ENCODE assay signal across 20 cellular contexts in the genomic region with DNA sequence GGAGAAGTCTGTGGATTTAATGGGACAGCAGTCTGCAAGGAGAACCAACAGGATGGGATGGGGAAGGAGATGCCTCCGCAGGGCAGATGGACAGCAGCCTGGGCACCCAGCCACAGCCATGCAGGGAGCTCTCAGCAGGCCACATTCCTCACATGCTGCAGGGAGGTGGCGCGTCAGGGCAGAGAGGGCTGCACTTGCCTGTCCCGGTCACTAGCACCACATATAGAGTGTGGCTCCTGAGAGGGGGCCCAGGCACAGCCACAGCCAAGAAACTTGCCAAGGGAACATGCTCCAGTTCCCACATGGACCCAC.
A peak's percentile ranks its signal among the peaks of the same experiment; 100 is the strongest.
DNase-seq lines count a peak whose midpoint lies in the region; ATAC-seq and TF ChIP-seq lines count a peak whose summit lies in the region.
"Had no signal": no experiment of that assay in that cellular context is flagged by ENCODE, and none has a peak within 500 bp of the region (broad histone marks: within the 10 kb centered on the region; RNA-seq: fewer than 3 reads in every experiment).

No MANE protein-coding gene starts in this region.

- no peaks in the 10 kb centered on the region for H3K36me3 ChIP-seq in neuronal stem cell (replicated peaks in 1 of 2; ENCODE audit: control insufficient read depth in 2 of 2, insufficient read depth in 2 of 2, low read length in 2 of 2)
- H3K36me3 ChIP-seq: esophagus muscularis mucosa, neutrophil, tibial artery had no signal

- peaks cover 7 to 8% of the 10 kb centered on the region in 2 donors for H3K4me1 ChIP-seq in neuronal stem cell (ENCODE audit: control insufficient read depth in 2 of 2, insufficient read depth in 1 of 2, low read depth in 1 of 2, low read length in 2 of 2)

- H3K79me1 ChIP-seq in neuronal stem cell (ENCODE audit: low read depth, low read length): no peaks in the 10 kb centered on the region

- H2AK5ac ChIP-seq in neuronal stem cell (ENCODE audit: low read depth, low read length): peak overlapping the region; percentile 72

- H3K4me2 ChIP-seq in neuronal stem cell (ENCODE audit: insufficient read depth, low read length, poor library complexity, severe bottlenecking): no peak overlapping the region
- H3K4me2 ChIP-seq: hepatocyte had no signal

- H2BK12ac ChIP-seq in neuronal stem cell (ENCODE audit: low read length): no peak overlapping the region

- H2BK120ac ChIP-seq in neuronal stem cell (ENCODE audit: low read depth, low read length): no peak overlapping the region

- no peak for TF ChIP-seq CTCF in choroid plexus epithelial cell (conservative IDR thresholded peaks at IDR 0.05; ENCODE audit: low read depth, low read length)

- no peak overlapping the region for H4K91ac ChIP-seq in neuronal stem cell (ENCODE audit: low read depth, low read length, poor library complexity)

- H3K4me3 ChIP-seq in choroid plexus epithelial cell (ENCODE audit: low read depth, low read length): no peak overlapping the region
- H3K4me3 ChIP-seq in neuronal stem cell (ENCODE audit: low read length in 2 of 2): no peak overlapping the region
- H3K4me3 ChIP-seq: dorsolateral prefrontal cortex, esophagus muscularis mucosa, hepatocyte, tibial artery had no signal

- no peak for ATAC-seq in GM21786 (IDR thresholded peaks at IDR 0.05; ENCODE audit: unreplicated experiment)
- ATAC-seq in GM18868 (IDR thresholded peaks at IDR 0.05; ENCODE audit: unreplicated experiment): no peak

- WGBS in neuronal stem cell (ENCODE audit: extremely low coverage in 2 of 2, insufficient read length in 2 of 2, insufficient replicate concordance in 1 of 2), 2 donors: no CpG with 5 or more reads among the region's 4 CpGs

- no peak overlapping the region for H3K9ac ChIP-seq in neuronal stem cell (ENCODE audit: low read depth, low read length, poor library complexity)

- no peaks in the 10 kb centered on the region for H3K9me3 ChIP-seq in neuronal stem cell (replicated peaks in 1 of 2; ENCODE audit: control insufficient read depth in 2 of 2, insufficient read depth in 1 of 2, low read depth in 1 of 2, low read length in 2 of 2)
- H3K9me3 ChIP-seq: esophagus muscularis mucosa, neutrophil, tibial artery had no signal

- H3K18ac ChIP-seq in neuronal stem cell (ENCODE audit: low read length): peak overlapping the region; percentile 68

- peak overlapping the region; percentile 59 for H3K14ac ChIP-seq in neuronal stem cell (ENCODE audit: low read length)

- H3K23ac ChIP-seq in neuronal stem cell (ENCODE audit: low read depth, low read length, poor library complexity): no peak overlapping the region

- no peak overlapping the region for H3K4ac ChIP-seq in neuronal stem cell (ENCODE audit: low read length)

- peak; percentile 86 for TF ChIP-seq EP300 in Ishikawa (IDR thresholded peaks at IDR 0.05; ENCODE audit: borderline replicate concordance)

- peaks cover 0 to 18% (median 4%) of the 10 kb centered on the region in 3 experiments for H3K27me3 ChIP-seq in neuronal stem cell (ENCODE audit: control insufficient read depth in 3 of 3, insufficient read depth in 3 of 3, low read depth in 1 of 3, low read length in 3 of 3)
- H3K27me3 ChIP-seq: dorsolateral prefrontal cortex, esophagus muscularis mucosa, hepatocyte, neutrophil, tibial artery had no signal

- H2BK5ac ChIP-seq in neuronal stem cell (ENCODE audit: low read length): no peak overlapping the region

- DNase-seq in EL (peak; percentile 30), choroid plexus epithelial cell (ENCODE audit: low read depth) (peak; percentile 40), neuronal stem cell (ENCODE audit: low spot score) (no peak), NCI-H526 treated with DMSO at 0.1 percent for 48 hours (lab: John Stamatoyannopoulos, UW) (no peak), RPMI8226 (no peak)
- DNase-seq: activated CD4-positive, CD25-positive, alpha-beta regulatory T cell; activated gamma-delta T cell; aorta; DMS153; kidney glomerular epithelial cell; NCI-H1048; T-helper 17 cell; tibial artery had no signal

- TF ChIP-seq RAD21 in Ishikawa (IDR thresholded peaks at IDR 0.05; ENCODE audit: low read depth): peak; percentile 46; the same call in 1 of the 2 replicates

- peak overlapping the region; percentile 53 for H2BK15ac ChIP-seq in neuronal stem cell (ENCODE audit: low read length)

- H3K27ac ChIP-seq in neuronal stem cell (replicated peaks; ENCODE audit: low read length): no peak overlapping the region
- H3K27ac ChIP-seq: dorsolateral prefrontal cortex, esophagus muscularis mucosa, hepatocyte, neutrophil, tibial artery had no signal

- no peak overlapping the region for H2AFZ ChIP-seq in neuronal stem cell (ENCODE audit: low read length)
- H2AFZ ChIP-seq: hepatocyte had no signal

- no peak overlapping the region for H4K8ac ChIP-seq in neuronal stem cell (ENCODE audit: low read depth, low read length)

TF ChIP-seq in Ishikawa, 13 proteins besides CTCF, POLR2A, EP300 and RAD21:
- TF ChIP-seq TAF1 (IDR thresholded peaks at IDR 0.05; ENCODE audit: low read depth) (no peak), ZBTB7A (IDR thresholded peaks at IDR 0.05; ENCODE audit: low read depth) (no peak), TEAD4 (IDR thresholded peaks at IDR 0.05) (peak; percentile 99), NFIC (IDR thresholded peaks at IDR 0.05) (peak; percentile 98), FOXM1 (IDR thresholded peaks at IDR 0.05; ENCODE audit: borderline replicate concordance, low read depth) (no peak), CEBPB (IDR thresholded peaks at IDR 0.05) (no peak), YY1 (IDR thresholded peaks at IDR 0.05; ENCODE audit: low read depth) (peak; percentile 65), TCF12 (IDR thresholded peaks at IDR 0.05; ENCODE audit: low read depth) (peak; percentile 90), CREB1 (IDR thresholded peaks at IDR 0.05; ENCODE audit: low read depth) (no peak)
- TF ChIP-seq, protein P1, sequence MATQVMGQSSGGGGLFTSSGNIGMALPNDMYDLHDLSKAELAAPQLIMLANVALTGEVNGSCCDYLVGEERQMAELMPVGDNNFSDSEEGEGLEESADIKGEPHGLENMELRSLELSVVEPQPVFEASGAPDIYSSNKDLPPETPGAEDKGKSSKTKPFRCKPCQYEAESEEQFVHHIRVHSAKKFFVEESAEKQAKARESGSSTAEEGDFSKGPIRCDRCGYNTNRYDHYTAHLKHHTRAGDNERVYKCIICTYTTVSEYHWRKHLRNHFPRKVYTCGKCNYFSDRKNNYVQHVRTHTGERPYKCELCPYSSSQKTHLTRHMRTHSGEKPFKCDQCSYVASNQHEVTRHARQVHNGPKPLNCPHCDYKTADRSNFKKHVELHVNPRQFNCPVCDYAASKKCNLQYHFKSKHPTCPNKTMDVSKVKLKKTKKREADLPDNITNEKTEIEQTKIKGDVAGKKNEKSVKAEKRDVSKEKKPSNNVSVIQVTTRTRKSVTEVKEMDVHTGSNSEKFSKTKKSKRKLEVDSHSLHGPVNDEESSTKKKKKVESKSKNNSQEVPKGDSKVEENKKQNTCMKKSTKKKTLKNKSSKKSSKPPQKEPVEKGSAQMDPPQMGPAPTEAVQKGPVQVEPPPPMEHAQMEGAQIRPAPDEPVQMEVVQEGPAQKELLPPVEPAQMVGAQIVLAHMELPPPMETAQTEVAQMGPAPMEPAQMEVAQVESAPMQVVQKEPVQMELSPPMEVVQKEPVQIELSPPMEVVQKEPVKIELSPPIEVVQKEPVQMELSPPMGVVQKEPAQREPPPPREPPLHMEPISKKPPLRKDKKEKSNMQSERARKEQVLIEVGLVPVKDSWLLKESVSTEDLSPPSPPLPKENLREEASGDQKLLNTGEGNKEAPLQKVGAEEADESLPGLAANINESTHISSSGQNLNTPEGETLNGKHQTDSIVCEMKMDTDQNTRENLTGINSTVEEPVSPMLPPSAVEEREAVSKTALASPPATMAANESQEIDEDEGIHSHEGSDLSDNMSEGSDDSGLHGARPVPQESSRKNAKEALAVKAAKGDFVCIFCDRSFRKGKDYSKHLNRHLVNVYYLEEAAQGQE (IDR thresholded peaks at IDR 0.05; ENCODE audit: low read depth): peak; percentile 67
- TF ChIP-seq, protein P2, sequence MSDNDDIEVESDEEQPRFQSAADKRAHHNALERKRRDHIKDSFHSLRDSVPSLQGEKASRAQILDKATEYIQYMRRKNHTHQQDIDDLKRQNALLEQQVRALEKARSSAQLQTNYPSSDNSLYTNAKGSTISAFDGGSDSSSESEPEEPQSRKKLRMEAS (IDR thresholded peaks at IDR 0.05): peak; percentile 90
- TF ChIP-seq, protein P3, sequence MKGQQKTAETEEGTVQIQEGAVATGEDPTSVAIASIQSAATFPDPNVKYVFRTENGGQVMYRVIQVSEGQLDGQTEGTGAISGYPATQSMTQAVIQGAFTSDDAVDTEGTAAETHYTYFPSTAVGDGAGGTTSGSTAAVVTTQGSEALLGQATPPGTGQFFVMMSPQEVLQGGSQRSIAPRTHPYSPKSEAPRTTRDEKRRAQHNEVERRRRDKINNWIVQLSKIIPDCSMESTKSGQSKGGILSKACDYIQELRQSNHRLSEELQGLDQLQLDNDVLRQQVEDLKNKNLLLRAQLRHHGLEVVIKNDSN (IDR thresholded peaks at IDR 0.05): peak; percentile 59

Comparison
In these comparisons a context has a peak if more than half of its experiments do, and no peak if none do; other contexts are left out.
1. DNase-seq: peak in EL (single experiment) and choroid plexus epithelial cell (single experiment); none in neuronal stem cell (single experiment), NCI-H526 treated with DMSO at 0.1 percent for 48 hours (single experiment) and RPMI8226 (single experiment).